In genomic region chr4:152010680-152011079, GRCh38 we compare ENCODE assay signal across 1 cellular context.
TF ChIP-seq lines count a peak whose summit lies in the region.

No MANE protein-coding gene starts in this region.

TF ChIP-seq in WTC11, 78 proteins besides CTCF, POLR2A, EP300 and RAD21 (continued from another document):
- TF ChIP-seq AFF4 (CRISPR knock-in tag; IDR thresholded peaks at IDR 0.05; ENCODE audit: borderline replicate concordance), result no peak
- TF ChIP-seq AR (CRISPR knock-in tag; IDR thresholded peaks at IDR 0.05), result no peak
- TF ChIP-seq ERG (CRISPR knock-in tag; IDR thresholded peaks at IDR 0.05), result no peak
- TF ChIP-seq GABPB1 (CRISPR knock-in tag; IDR thresholded peaks at IDR 0.05), result no peak
- no peak for TF ChIP-seq TEAD1 (CRISPR knock-in tag; IDR thresholded peaks at IDR 0.05)
- no peak for TF ChIP-seq ZNF512 (CRISPR knock-in tag; IDR thresholded peaks at IDR 0.05; ENCODE audit: borderline replicate concordance)
- TF ChIP-seq CBFB (CRISPR knock-in tag; IDR thresholded peaks at IDR 0.05; ENCODE audit: low read depth), result no peak
- TF ChIP-seq FOXP4 (CRISPR knock-in tag; IDR thresholded peaks at IDR 0.05), result no peak
- TF ChIP-seq NFE2L1 (CRISPR knock-in tag; IDR thresholded peaks at IDR 0.05), result no peak
- no peak for TF ChIP-seq OVOL2 (CRISPR knock-in tag; IDR thresholded peaks at IDR 0.05; ENCODE audit: borderline replicate concordance)
- TF ChIP-seq SP1 (CRISPR knock-in tag; conservative IDR thresholded peaks at IDR 0.05), result no peak
- no peak for TF ChIP-seq ZNF138 (CRISPR knock-in tag; conservative IDR thresholded peaks at IDR 0.05)
- TF ChIP-seq ZNF425 (CRISPR knock-in tag; conservative IDR thresholded peaks at IDR 0.05), result no peak
